ENCODE assay signal across 9 cellular contexts in genomic region chr2:225122582-225123486, GRCh38.
DNase-seq lines count a peak whose midpoint lies in the region; ATAC-seq and TF ChIP-seq lines count a peak whose summit lies in the region.
"Had no signal": no experiment of that assay in that cellular context is flagged by ENCODE, and none has a peak within 500 bp of the region (broad histone marks: within the 10 kb centered on the region; RNA-seq: fewer than 3 reads in every experiment).

No MANE protein-coding gene starts in this region.

- no peak overlapping the region for H3K4me3 Mint-ChIP-seq in activated CD4-positive, alpha-beta T cell treated with anti-CD3 and anti-CD28 coated beads, Interleukin-2, amount 10 ng/mL, durations not matched to agents 24 days and 14 days

- peaks cover 16% of the 10 kb centered on the region for H3K9me3 Mint-ChIP-seq in activated CD4-positive, alpha-beta T cell treated with anti-CD3 and anti-CD28 coated beads, Interleukin-2, amount 10 ng/mL, durations not matched to agents 24 days and 14 days

- DNase-seq in NCI-H1417 (lab: John Stamatoyannopoulos, UW) (peak in 2 of 3 experiments; percentile 10 to 58), NCI-H1417 treated with DMSO at 0.1 percent for 48 hours (lab: John Stamatoyannopoulos, UW) (no peak), iPS-NIHi11 (ENCODE audit: low spot score) (peak; percentile 19), tibial nerve (ENCODE audit: low spot score in 2 of 2) (peak in 1 of 2 donors; percentile 28), gastrocnemius medialis (no peak), HK-2 (ENCODE audit: unreplicated experiment) (no peak)
- DNase-seq in Jurkat, Clone E6-1 (ENCODE audit: low read depth, low spot score): peak; percentile 3
- peak; percentile 73 for DNase-seq in activated CD4-positive, alpha-beta T cell treated with anti-CD3 and anti-CD28 coated beads, Interleukin-2, amount 10 ng/mL, durations not matched to agents 24 days and 14 days

- TF ChIP-seq CTCF in tibial nerve (IDR thresholded peaks at IDR 0.05): peak in 3 of 5 experiments; percentile 33 to 40 (median 37)
- TF ChIP-seq CTCF in gastrocnemius medialis (IDR thresholded peaks at IDR 0.05 in 4 of 5, conservative IDR thresholded peaks at IDR 0.05 in 1 of 5): peak in 1 of 5 experiments; percentile 10

- H3K4me1 Mint-ChIP-seq in activated CD4-positive, alpha-beta T cell treated with anti-CD3 and anti-CD28 coated beads, Interleukin-2, amount 10 ng/mL, durations not matched to agents 24 days and 14 days: peaks cover 5% of the 10 kb centered on the region

- 76 to 77% methylated on average over 15 of the region's 15 CpGs for WGBS in tibial nerve, 2 donors

- no peaks in the 10 kb centered on the region for H3K4me1 ChIP-seq in tibial nerve
- no peaks in the 10 kb centered on the region for H3K4me1 ChIP-seq in gastrocnemius medialis

- no peaks in the 10 kb centered on the region for H3K36me3 ChIP-seq in tibial nerve
- H3K36me3 ChIP-seq in gastrocnemius medialis: no peaks in the 10 kb centered on the region
- H3K36me3 ChIP-seq: BLaER1 treated with 17β-estradiol and CSF1 and Interleukin-3, amounts not matched to agents 10 nM and 100 nM had no signal

- ATAC-seq in gastrocnemius medialis: no peak

- in situ Hi-C loops in gastrocnemius medialis (cut with MboI; ENCODE audit: low sequenced_read_pairs in 4 of 4): loop anchor here in 1 of 4 donors (25.0 kb wide), 1 partner anchor 539 kb away; no protein-coding TSS in a partner anchor

- TF ChIP-seq POLR2A in tibial nerve (IDR thresholded peaks at IDR 0.05) (no peak), gastrocnemius medialis (IDR thresholded peaks at IDR 0.05) (no peak)

- no peaks in the 10 kb centered on the region for H3K36me3 Mint-ChIP-seq in activated CD4-positive, alpha-beta T cell treated with anti-CD3 and anti-CD28 coated beads, Interleukin-2, amount 10 ng/mL, durations not matched to agents 24 days and 14 days (ENCODE audit: low read depth)

- H3K4me3 ChIP-seq in Jurkat, Clone E6-1 (ENCODE audit: low read length): no peak overlapping the region
- H3K4me3 ChIP-seq in tibial nerve (no peak overlapping the region), gastrocnemius medialis (no peak overlapping the region)
- H3K4me3 ChIP-seq: BLaER1 treated with 17β-estradiol and CSF1 and Interleukin-3, amounts not matched to agents 10 nM and 100 nM had no signal

- no peaks in the 10 kb centered on the region for H3K27me3 ChIP-seq in tibial nerve
- no peaks in the 10 kb centered on the region for H3K27me3 ChIP-seq in gastrocnemius medialis
- H3K27me3 ChIP-seq: BLaER1 treated with 17β-estradiol and CSF1 and Interleukin-3, amounts not matched to agents 10 nM and 100 nM had no signal

- peaks cover 16% of the 10 kb centered on the region for H3K27me3 Mint-ChIP-seq in activated CD4-positive, alpha-beta T cell treated with anti-CD3 and anti-CD28 coated beads, Interleukin-2, amount 10 ng/mL, durations not matched to agents 24 days and 14 days

- peaks cover 0 to 5% (median 0%) of the 10 kb centered on the region in 4 donors for H3K9me3 ChIP-seq in tibial nerve
- no peaks in the 10 kb centered on the region for H3K9me3 ChIP-seq in gastrocnemius medialis

- H3K27ac Mint-ChIP-seq in activated CD4-positive, alpha-beta T cell treated with anti-CD3 and anti-CD28 coated beads, Interleukin-2, amount 10 ng/mL, durations not matched to agents 24 days and 14 days: no peak overlapping the region

- TF ChIP-seq EP300 in tibial nerve (IDR thresholded peaks at IDR 0.05): no peak

- H3K27ac ChIP-seq in tibial nerve (no peak overlapping the region), gastrocnemius medialis (no peak overlapping the region)
- H3K27ac ChIP-seq: BLaER1 treated with 17β-estradiol and CSF1 and Interleukin-3, amounts not matched to agents 10 nM and 100 nM had no signal

- intact Hi-C loops in activated CD4-positive, alpha-beta T cell treated with anti-CD3 and anti-CD28 coated beads, Interleukin-2, amount 10 ng/mL, durations not matched to agents 24 days and 14 days (cut with micrococcal nuclease): loop anchor here (1.0 kb wide), 1 partner anchor 537 kb away; no protein-coding TSS in a partner anchor
- intact Hi-C loops in gastrocnemius medialis (cut with DNase I; ENCODE audit: low total_unique reads): loop anchor here (10.0 kb wide), 1 partner anchor 532 kb away; no protein-coding TSS in a partner anchor

Comparison
In these comparisons a context has a peak if more than half of its experiments do, and no peak if none do; other contexts are left out.
1. DNase-seq: peak in NCI-H1417 (2 of 3), Jurkat, Clone E6-1 (single experiment), activated CD4-positive, alpha-beta T cell treated with anti-CD3 and anti-CD28 coated beads, Interleukin-2, amount 10 ng/mL, durations not matched to agents 24 days and 14 days (single experiment) and iPS-NIHi11 (single experiment); none in NCI-H1417 treated with DMSO at 0.1 percent for 48 hours (single experiment), gastrocnemius medialis (0 of 2) and HK-2 (single experiment).